8 cellular contexts compared by ENCODE assay signal in the genomic region with DNA sequence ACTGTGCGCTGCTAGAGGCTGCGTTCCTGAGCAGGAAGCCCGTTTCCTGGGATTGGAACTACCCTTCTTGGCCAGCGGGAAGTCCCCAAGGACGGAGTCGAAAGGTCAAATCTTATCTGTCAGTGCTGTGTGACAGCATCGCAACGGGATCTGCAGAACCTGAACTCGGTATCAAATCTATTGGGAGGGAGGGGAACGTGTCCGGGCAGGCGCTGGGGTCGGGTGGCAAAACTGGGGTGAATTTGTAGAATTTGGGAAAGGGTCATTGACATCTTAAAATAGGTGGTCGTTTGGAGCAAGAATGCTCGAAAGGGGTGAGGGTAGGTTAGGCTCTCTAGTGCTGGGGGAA. TPM values are rescaled to one million over a fixed set of nuclear protein-coding genes. Genes with fewer than 3 reads are reported as not detected.
DNase-seq lines count a peak whose midpoint lies in the region; ATAC-seq, FAIRE-seq and TF ChIP-seq lines count a peak whose summit lies in the region.

No MANE protein-coding gene starts in this region.

- POLR2A ChIA-PET in T-cell (lab: Charles Lee): no interaction called here

- TF ChIP-seq CTCF in glutamatergic neuron (IDR thresholded peaks at IDR 0.05; ENCODE audit: partially characterized antibody, unreplicated experiment): no peak

- FAIRE-seq in small intestine (lab: Jason Lieb, UNC): no peak

- H3K4me3 Mint-ChIP-seq in T-cell: peak overlapping the region; percentile 99 to 100 (median 100)
- H3K4me3 Mint-ChIP-seq in glutamatergic neuron (ENCODE audit: unreplicated experiment): peak overlapping the region; percentile 100

- peak overlapping the region; percentile 47 to 99 for H3K4me3 ChIP-seq in small intestine (ENCODE audit: low read depth in 1 of 2, low read length in 2 of 2)

- ATAC-seq in GM21619 (IDR thresholded peaks at IDR 0.05; ENCODE audit: unreplicated experiment) (peak; percentile 1), T-cell (replicated peaks in 1 of 4) (no peak), sciatic nerve (no peak)

- peaks cover 0 to 2% of the 10 kb centered on the region in 2 donors for H3K4me1 ChIP-seq in small intestine (ENCODE audit: control insufficient read depth in 2 of 2, insufficient read depth in 1 of 2, low read depth in 1 of 2, low read length in 1 of 2)

- no peaks in the 10 kb centered on the region for H3K36me3 ChIP-seq in small intestine (ENCODE audit: control insufficient read depth in 2 of 2, insufficient read depth in 2 of 2, low read length in 2 of 2)

- H3K9me3 ChIP-seq in small intestine (ENCODE audit: control insufficient read depth, low read depth): no peaks in the 10 kb centered on the region

- peak overlapping the region; percentile 86 to 90 for H3K27ac ChIP-seq in small intestine (ENCODE audit: low read depth in 1 of 2, low read length in 1 of 2)

- CTCF ChIA-PET in T-cell (lab: Charles Lee): interaction anchor here in 1 of 2 donors (0.5 to 0.6 kb wide), 2 partner anchors 10 to 1410 kb away, joined by 3 read pairs; no protein-coding TSS in a partner anchor

- peak overlapping the region; percentile 99 for H3K27ac Mint-ChIP-seq in T-cell
- H3K27ac Mint-ChIP-seq in glutamatergic neuron (ENCODE audit: unreplicated experiment): peak overlapping the region; percentile 97

- no peaks in the 10 kb centered on the region for H3K9me3 Mint-ChIP-seq in T-cell
- peaks cover 6% of the 10 kb centered on the region for H3K9me3 Mint-ChIP-seq in glutamatergic neuron (ENCODE audit: unreplicated experiment)

- DNase-seq in T-cell (no peak), glutamatergic neuron (no peak), small intestine (peak; percentile 89), NCI-H510A (lab: John Stamatoyannopoulos, UW) (no peak), sciatic nerve (ENCODE audit: low spot score) (no peak), HuH-7 (ENCODE audit: low spot score) (no peak), COLO668 (lab: John Stamatoyannopoulos, UW; ENCODE audit: unreplicated experiment) (no peak)

- intact Hi-C loops in sciatic nerve (cut with DNase I): no loop called here

- 2 to 5% (median 2%) methylated on average over 15 of the region's 15 CpGs for WGBS in small intestine, 3 donors

- H3K36me3 Mint-ChIP-seq in T-cell (no peaks in the 10 kb centered on the region), glutamatergic neuron (ENCODE audit: unreplicated experiment) (no peaks in the 10 kb centered on the region)

- no peaks in the 10 kb centered on the region for H3K27me3 ChIP-seq in small intestine (ENCODE audit: control insufficient read depth in 2 of 2, insufficient read depth in 2 of 2, low read length in 2 of 2)

- H3K27me3 Mint-ChIP-seq in T-cell: peaks cover 0 to 2% of the 10 kb centered on the region in 2 donors
- peaks cover 2% of the 10 kb centered on the region for H3K27me3 Mint-ChIP-seq in glutamatergic neuron (ENCODE audit: unreplicated experiment)

- H3K4me1 Mint-ChIP-seq in T-cell (peaks cover 39 to 51% (median 50%) of the 10 kb centered on the region in 3 donors), glutamatergic neuron (ENCODE audit: low read depth, unreplicated experiment) (peaks cover 20% of the 10 kb centered on the region)

RNA-seq across cellular contexts. Expression of a gene that starts 0.7 kb away (rescaled TPM):
- 100 to 1,000 TPM in 3 of 5 donors, 10 to 100 TPM in 2; 69.8 to 116 (median 106) TPM for total RNA-seq in T-cell
- 92.0 TPM for total RNA-seq in glutamatergic neuron (ENCODE audit: unreplicated experiment)
- 100 to 1,000 TPM; 125 to 140 (median 126) TPM for polyA plus RNA-seq in small intestine
- 142 TPM for total RNA-seq in sciatic nerve

RNA-seq across cellular contexts. Expression of a gene that starts 16.8 kb away (rescaled TPM):
- total RNA-seq in T-cell (not detected), glutamatergic neuron (ENCODE audit: unreplicated experiment) (not detected), sciatic nerve (not detected)
- under 1 TPM in 2 of 3 donors, not detected in 1; 0.01 to 0.22 TPM for polyA plus RNA-seq in small intestine

RNA-seq across cellular contexts. Expression of a gene that starts 46.0 kb away (rescaled TPM):
- total RNA-seq in T-cell: 1 to 10 TPM; 2.9 to 8.7 (median 4.0) TPM
- total RNA-seq in glutamatergic neuron (ENCODE audit: unreplicated experiment): not detected
- polyA plus RNA-seq in small intestine: 1 to 10 TPM in 2 of 3 donors, under 1 TPM in 1; 0.89 to 4.9 (median 3.3) TPM
- total RNA-seq in sciatic nerve: 29.6 TPM
